In the genomic region with DNA sequence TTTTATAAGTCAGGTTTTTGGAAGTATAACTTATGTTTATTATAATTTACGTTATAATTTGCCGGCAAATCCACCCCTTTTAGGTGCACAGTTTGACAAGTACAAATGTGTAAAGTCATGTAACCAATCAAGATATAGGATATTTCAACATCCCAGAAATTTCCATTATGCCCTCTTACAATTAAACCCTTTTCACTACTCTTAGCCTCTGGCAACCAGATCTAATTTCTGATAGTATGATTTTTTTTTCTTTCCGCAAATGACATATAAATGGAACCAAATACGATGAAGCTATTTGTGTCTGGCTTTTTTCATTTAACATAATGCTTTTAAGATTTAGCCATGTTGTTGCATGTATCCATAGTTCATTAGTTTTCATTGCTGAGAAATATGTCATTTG, we compare ENCODE assay signal across 32 cellular contexts.
"Had no signal": no experiment of that assay in that cellular context is flagged by ENCODE, and none has a peak within 500 bp of the region (broad histone marks: within the 10 kb centered on the region; RNA-seq: fewer than 3 reads in every experiment).

No MANE protein-coding gene starts in this region.

- H3K27me3 ChIP-seq: ascending aorta, body of pancreas, cardiac muscle cell had no signal

- H3K4me1 ChIP-seq: adrenal gland, ascending aorta, body of pancreas, breast epithelium had no signal

- H3K4me3 ChIP-seq: adrenal gland, ascending aorta, body of pancreas, breast epithelium, cardiac muscle cell had no signal

- ATAC-seq: activated naive CD4-positive, alpha-beta T cell treated with anti-CD3 and anti-CD28 coated beads, Interleukin-2, amount 50 U/mL, for 72 hours; activated naive CD8-positive, alpha-beta T cell treated with anti-CD3 and anti-CD28 coated beads, Interleukin-2, amount 50 U/mL, for 24 hours; activated T-cell treated with anti-CD3 and anti-CD28 coated beads, Interleukin-2, amount 50 U/mL, for 4 hours; activated T-cell treated with anti-CD3 and anti-CD28 coated beads, Interleukin-2, amount 50 U/mL, for 72 hours; activated T-helper 17 cell treated with anti-CD3 and anti-CD28 coated beads, Interleukin-2, amount 50 U/mL, for 72 hours; body of pancreas had no signal

- H3K36me3 ChIP-seq: adrenal gland, ascending aorta, brain microvascular endothelial cell, breast epithelium, cardiac muscle cell had no signal

- DNase-seq: activated effector memory CD4-positive, alpha-beta T cell treated with anti-CD3 and anti-CD28 coated beads, Interleukin-2, amount 50 U/mL, for 16 hours; activated effector memory CD4-positive, alpha-beta T cell treated with Interleukin-2 at 50 U/mL for 16 hours; activated gamma-delta T cell; activated gamma-delta T cell treated with Interleukin-2 at 50 U/mL for 16 hours; activated naive CD4-positive, alpha-beta T cell; activated naive CD4-positive, alpha-beta T cell treated with anti-CD3 and anti-CD28 coated beads for 36 hours; activated naive CD4-positive, alpha-beta T cell treated with anti-CD3 and anti-CD28 coated beads, Interleukin-2, amount 10 ng/mL, durations not matched to agents 7 days and 5 days; activated naive CD4-positive, alpha-beta T cell treated with anti-CD3 and anti-CD28 coated beads, Interleukin-2, amount 50 U/mL, for 16 hours; activated naive CD4-positive, alpha-beta T cell treated with Interleukin-2 at 50 U/mL for 16 hours; activated naive CD8-positive, alpha-beta T cell treated with anti-CD3 and anti-CD28 coated beads for 36 hours; activated naive CD8-positive, alpha-beta T cell treated with anti-CD3 and anti-CD28 coated beads, Interleukin-2, amount 10 ng/mL, durations not matched to agents 7 days and 5 days; activated naive CD8-positive, alpha-beta T cell treated with anti-CD3 and anti-CD28 coated beads, Interleukin-2, amount 50 U/mL, for 24 hours; activated T-cell treated with anti-CD3 and anti-CD28 coated beads, Interleukin-2, amount 50 U/mL, for 4 hours; activated T-cell treated with anti-CD3 and anti-CD28 coated beads, Interleukin-2, amount 50 U/mL, for 48 hours; activated T-cell treated with anti-CD3 and anti-CD28 coated beads, Interleukin-2, amount 50 U/mL, for 72 hours; adrenal gland; amniotic stem cell; amygdala; anterior cingulate cortex; aorta; body of pancreas; brain microvascular endothelial cell; caudate nucleus; central memory CD4-positive, alpha-beta T cell; cerebellar nuclear complex had no signal

- FAIRE-seq: astrocyte, bronchial epithelial cell had no signal

- H3K9me3 ChIP-seq: adrenal gland, ascending aorta, body of pancreas, breast epithelium had no signal

- H3K27ac ChIP-seq: adrenal gland, ascending aorta, body of pancreas, brain microvascular endothelial cell, breast epithelium, cardiac muscle cell had no signal
